In the genomic region with DNA sequence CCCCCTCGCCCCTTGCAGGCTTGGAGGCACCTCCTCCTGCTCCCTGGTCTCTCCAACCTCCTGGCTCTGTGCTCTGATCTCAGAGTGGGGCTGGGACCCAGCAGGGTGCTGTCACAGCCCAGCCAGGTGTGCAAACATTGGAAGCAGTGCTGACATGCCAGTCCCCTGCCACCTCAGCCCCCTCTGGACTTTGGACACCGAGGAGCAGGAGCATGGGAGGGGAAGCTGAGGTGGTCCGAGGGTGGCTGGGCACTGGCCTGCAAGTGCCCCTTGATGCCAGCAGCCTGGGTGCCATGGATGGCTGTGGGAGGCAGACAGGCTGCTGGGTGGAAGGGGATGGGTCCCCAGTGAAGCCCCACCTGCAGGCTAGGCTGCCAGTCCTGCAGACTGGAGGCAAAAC, we compare ENCODE assay signal across 4 cellular contexts.
A peak's percentile ranks its signal among the peaks of the same experiment; 100 is the strongest.
DNase-seq lines count a peak whose midpoint lies in the region; ATAC-seq and TF ChIP-seq lines count a peak whose summit lies in the region.
"Not testable (repeated sequence)": the region's sequence is repeated elsewhere in the genome, so short reads cannot be mapped to it uniquely, and the experiment has no call there.

No MANE protein-coding gene starts in this region.

- H3K36me3 ChIP-seq in upper lobe of right lung = not testable (repeated sequence)

- not testable (repeated sequence) for H3K9me3 ChIP-seq in upper lobe of right lung

- DNase-seq in DMS53 (lab: John Stamatoyannopoulos, UW) = peak; percentile 64
- DNase-seq in NCI-H748 (lab: John Stamatoyannopoulos, UW; ENCODE audit: unreplicated experiment) = peak; percentile 14
- DNase-seq in SHP77 (lab: John Stamatoyannopoulos, UW) = peak; percentile 31 to 33
- DNase-seq in upper lobe of right lung = peak; percentile 46

- intact Hi-C loops in upper lobe of right lung (cut with DNase I) = not testable (repeated sequence)

- not testable (repeated sequence) for TF ChIP-seq CTCF in upper lobe of right lung (IDR thresholded peaks at IDR 0.05)

- not testable (repeated sequence) for H3K27me3 ChIP-seq in upper lobe of right lung

- ATAC-seq in upper lobe of right lung = not testable (repeated sequence)

- not testable (repeated sequence) for H3K4me1 ChIP-seq in upper lobe of right lung

- not testable (repeated sequence) for H3K4me3 ChIP-seq in upper lobe of right lung

- not testable (repeated sequence) for H3K27ac ChIP-seq in upper lobe of right lung

Comparison
In these comparisons a context has a peak if more than half of its experiments do, and no peak if none do; other contexts are left out.
1. DNase-seq: peak in every context shown above with its lines; median percentile 64 in DMS53; 46 in upper lobe of right lung; 32 in SHP77; 14 in NCI-H748.